In the genomic region with DNA sequence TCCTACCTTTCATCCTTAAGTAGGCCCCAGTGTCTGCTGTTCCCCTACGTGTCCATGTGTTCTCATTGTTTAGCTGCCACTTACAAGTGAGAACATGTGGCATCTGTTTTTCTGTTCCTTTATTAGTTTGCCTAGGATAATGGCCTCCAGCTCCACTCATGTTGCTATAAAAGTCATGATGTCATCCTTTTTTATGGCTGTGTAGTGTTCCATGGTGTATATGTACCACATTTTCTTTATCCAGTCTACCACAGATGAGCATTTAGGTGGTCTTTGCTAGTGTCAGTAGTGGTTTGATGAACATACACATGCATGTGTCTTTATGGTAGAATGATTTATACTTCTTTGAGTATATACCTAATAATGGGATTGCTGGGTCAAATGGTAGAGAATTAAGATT, we compare ENCODE assay signal across 35 cellular contexts.
"Had no signal": no experiment of that assay in that cellular context is flagged by ENCODE, and none has a peak within 500 bp of the region (broad histone marks: within the 10 kb centered on the region; RNA-seq: fewer than 3 reads in every experiment).

No MANE protein-coding gene starts in this region.

- H3K4me1 Mint-ChIP-seq: activated B cell treated with CpG ODN at 0.5 μM for 24 hours; activated CD4-positive, alpha-beta T cell treated with anti-CD3 and anti-CD28 coated beads, Interleukin-2, amount 10 ng/mL, durations not matched to agents 24 days and 14 days; activated naive CD8-positive, alpha-beta T cell treated with anti-CD3 and anti-CD28 coated beads for 36 hours; activated T-helper 17 cell treated with anti-CD3 and anti-CD28 coated beads, Interleukin-2, amount 50 U/mL, for 72 hours had no signal

- H3K27ac Mint-ChIP-seq: activated B cell treated with CpG ODN at 0.5 μM for 24 hours; activated CD4-positive, alpha-beta memory T cell treated with anti-CD3 and anti-CD28 coated beads for 36 hours; activated CD4-positive, alpha-beta T cell treated with anti-CD3 and anti-CD28 coated beads, Interleukin-2, amount 10 ng/mL, durations not matched to agents 24 days and 14 days; activated CD8-positive, alpha-beta T cell treated with anti-CD3 and anti-CD28 coated beads for 36 hours; activated naive CD4-positive, alpha-beta T cell treated with anti-CD3 and anti-CD28 coated beads for 36 hours; activated naive CD4-positive, alpha-beta T cell treated with anti-CD3 and anti-CD28 coated beads, Interleukin-2, amount 50 U/mL, for 72 hours; activated naive CD8-positive, alpha-beta T cell treated with anti-CD3 and anti-CD28 coated beads for 36 hours; activated T-cell treated with anti-CD3 and anti-CD28 coated beads, Interleukin-2, amount 50 U/mL, for 72 hours; activated T-helper 1 cell treated with anti-CD3 and anti-CD28 coated beads, Interleukin-12 subunit alpha, Interleukin-12 subunit beta, Interleukin-2, Interleukin-4 antibody, amounts not matched to agents 30 ng/mL and 10 ng/mL and 1 ng/mL, durations not matched to agents 14 hours and 24 hours and 36 hours; activated T-helper 17 cell treated with anti-CD3 and anti-CD28 coated beads, Interleukin-2, amount 50 U/mL, for 72 hours; T-helper 2 cell treated with Interferon-gamma antibody and Interleukin-4, amounts not matched to agents 5 μg/mL and 100 μg/mL, for 36 hours had no signal

- H3K27ac ChIP-seq: adrenal gland, body of pancreas, brain microvascular endothelial cell, breast epithelium had no signal

- ATAC-seq: activated CD8-positive, alpha-beta T cell treated with anti-CD3 and anti-CD28 coated beads for 36 hours; activated naive CD4-positive, alpha-beta T cell treated with anti-CD3 and anti-CD28 coated beads, Interleukin-2, amount 50 U/mL, for 72 hours; activated T-cell treated with anti-CD3 and anti-CD28 coated beads, Interleukin-2, amount 50 U/mL, for 4 hours; activated T-cell treated with anti-CD3 and anti-CD28 coated beads, Interleukin-2, amount 50 U/mL, for 72 hours; activated T-helper 17 cell treated with anti-CD3 and anti-CD28 coated beads, Interleukin-2, amount 50 U/mL, for 72 hours; body of pancreas had no signal

- H3K9me3 ChIP-seq: adrenal gland, body of pancreas, breast epithelium had no signal

- H3K9me3 Mint-ChIP-seq: activated CD4-positive, alpha-beta memory T cell treated with anti-CD3 and anti-CD28 coated beads for 36 hours; activated CD4-positive, alpha-beta T cell treated with anti-CD3 and anti-CD28 coated beads, Interleukin-2, amount 10 ng/mL, durations not matched to agents 24 days and 14 days; activated CD8-positive, alpha-beta T cell treated with anti-CD3 and anti-CD28 coated beads for 36 hours; activated naive CD4-positive, alpha-beta T cell treated with anti-CD3 and anti-CD28 coated beads for 36 hours; activated naive CD4-positive, alpha-beta T cell treated with anti-CD3 and anti-CD28 coated beads, Interleukin-2, amount 50 U/mL, for 72 hours; activated naive CD8-positive, alpha-beta T cell treated with anti-CD3 and anti-CD28 coated beads for 36 hours; activated T-cell treated with anti-CD3 and anti-CD28 coated beads, Interleukin-2, amount 50 U/mL, for 4 hours; activated T-cell treated with anti-CD3 and anti-CD28 coated beads, Interleukin-2, amount 50 U/mL, for 72 hours; activated T-helper 1 cell treated with anti-CD3 and anti-CD28 coated beads, Interleukin-12 subunit alpha, Interleukin-12 subunit beta, Interleukin-2, Interleukin-4 antibody, amounts not matched to agents 30 ng/mL and 10 ng/mL and 1 ng/mL, durations not matched to agents 14 hours and 24 hours and 36 hours; activated T-helper 17 cell treated with anti-CD3 and anti-CD28 coated beads, Interleukin-2, amount 50 U/mL, for 72 hours; T-helper 2 cell treated with Interferon-gamma antibody and Interleukin-4, amounts not matched to agents 5 μg/mL and 100 μg/mL, for 36 hours had no signal

- H3K4me3 ChIP-seq: adrenal gland, body of pancreas, breast epithelium had no signal

- H3K36me3 Mint-ChIP-seq: activated CD4-positive, alpha-beta memory T cell treated with anti-CD3 and anti-CD28 coated beads for 36 hours; activated naive CD4-positive, alpha-beta T cell treated with anti-CD3 and anti-CD28 coated beads, Interleukin-2, amount 50 U/mL, for 72 hours; activated naive CD8-positive, alpha-beta T cell treated with anti-CD3 and anti-CD28 coated beads for 36 hours had no signal

- FAIRE-seq: astrocyte, colon, TTC549 had no signal

- DNase-seq: activated B cell treated with CpG ODN at 0.5 μM for 24 hours; activated CD4-positive, alpha-beta memory T cell treated with anti-CD3 and anti-CD28 coated beads for 36 hours; activated CD4-positive, alpha-beta T cell treated with anti-CD3 and anti-CD28 coated beads for 4 hours; activated CD4-positive, alpha-beta T cell treated with anti-CD3 and anti-CD28 coated beads, Interleukin-2, amount 10 ng/mL, durations not matched to agents 24 days and 14 days; activated CD4-positive, alpha-beta T cell treated with anti-CD3 and anti-CD28 coated beads, Interleukin-2, amount 50 U/mL, for 1 hour; activated CD4-positive, alpha-beta T cell treated with anti-CD3 and anti-CD28 coated beads, Interleukin-2, amount 50 U/mL, for 4 hours; activated CD4-positive, CD25-positive, alpha-beta regulatory T cell treated with anti-CD3 and anti-CD28 coated beads, Interleukin-2, amount 50 U/mL, for 72 hours; activated CD8-positive, alpha-beta memory T cell treated with anti-CD3 and anti-CD28 coated beads, Interleukin-2, amount 50 U/mL, for 4 hours; activated CD8-positive, alpha-beta T cell treated with anti-CD3 and anti-CD28 coated beads for 36 hours; activated effector memory CD4-positive, alpha-beta T cell treated with anti-CD3 and anti-CD28 coated beads, Interleukin-2, amount 50 U/mL, for 16 hours; activated gamma-delta T cell treated with Interleukin-2 at 50 U/mL for 16 hours; activated naive CD4-positive, alpha-beta T cell; activated naive CD4-positive, alpha-beta T cell treated with anti-CD3 and anti-CD28 coated beads for 36 hours; activated naive CD4-positive, alpha-beta T cell treated with anti-CD3 and anti-CD28 coated beads, Interleukin-2, amount 50 U/mL, for 16 hours; activated naive CD8-positive, alpha-beta T cell treated with anti-CD3 and anti-CD28 coated beads for 36 hours; activated T-cell treated with anti-CD3 and anti-CD28 coated beads for 4 hours; activated T-cell treated with anti-CD3 and anti-CD28 coated beads, Interleukin-2, amount 50 U/mL, for 1 hour; activated T-cell treated with anti-CD3 and anti-CD28 coated beads, Interleukin-2, amount 50 U/mL, for 4 hours; activated T-cell treated with anti-CD3 and anti-CD28 coated beads, Interleukin-2, amount 50 U/mL, for 72 hours; adrenal gland; amniotic stem cell; aorta; body of pancreas; brain microvascular endothelial cell; central memory CD4-positive, alpha-beta T cell; T-helper 2 cell; T-helper 9 cell had no signal

- H3K4me3 Mint-ChIP-seq: activated B cell treated with CpG ODN at 0.5 μM for 24 hours; activated CD4-positive, alpha-beta memory T cell treated with anti-CD3 and anti-CD28 coated beads for 36 hours; activated CD4-positive, alpha-beta T cell treated with anti-CD3 and anti-CD28 coated beads, Interleukin-2, amount 10 ng/mL, durations not matched to agents 24 days and 14 days; activated CD8-positive, alpha-beta T cell treated with anti-CD3 and anti-CD28 coated beads for 36 hours; activated naive CD4-positive, alpha-beta T cell treated with anti-CD3 and anti-CD28 coated beads for 36 hours; activated naive CD8-positive, alpha-beta T cell treated with anti-CD3 and anti-CD28 coated beads for 36 hours; activated T-cell treated with anti-CD3 and anti-CD28 coated beads, Interleukin-2, amount 50 U/mL, for 4 hours; activated T-cell treated with anti-CD3 and anti-CD28 coated beads, Interleukin-2, amount 50 U/mL, for 72 hours; activated T-helper 1 cell treated with anti-CD3 and anti-CD28 coated beads, Interleukin-12 subunit alpha, Interleukin-12 subunit beta, Interleukin-2, Interleukin-4 antibody, amounts not matched to agents 30 ng/mL and 10 ng/mL and 1 ng/mL, durations not matched to agents 14 hours and 24 hours and 36 hours; activated T-helper 17 cell treated with anti-CD3 and anti-CD28 coated beads, Interleukin-2, amount 50 U/mL, for 72 hours; T-helper 2 cell treated with Interferon-gamma antibody and Interleukin-4, amounts not matched to agents 5 μg/mL and 100 μg/mL, for 36 hours had no signal

- H3K27me3 Mint-ChIP-seq: activated B cell treated with CpG ODN at 0.5 μM for 24 hours had no signal

- H3K27me3 ChIP-seq: body of pancreas, brain microvascular endothelial cell, breast epithelium had no signal

- H3K4me1 ChIP-seq: adrenal gland, body of pancreas, breast epithelium had no signal

- H3K36me3 ChIP-seq: adrenal gland, brain microvascular endothelial cell, breast epithelium had no signal
